ENCODE assay signal across 23 cellular contexts in genomic region chr1:104718752-104719151, GRCh38.
"Had no signal": no experiment of that assay in that cellular context is flagged by ENCODE, and none has a peak within 500 bp of the region (broad histone marks: within the 10 kb centered on the region; RNA-seq: fewer than 3 reads in every experiment).

No MANE protein-coding gene starts in this region.

- DNase-seq: dermis blood vessel endothelial cell; dorsolateral prefrontal cortex; effector CD4-positive, alpha-beta T cell; effector memory CD4-positive, alpha-beta T cell; esophagus squamous epithelium; foreskin fibroblast; foreskin melanocyte; gastrocnemius medialis; glutamatergic neuron; head of caudate nucleus; heart right ventricle; hippocampal formation; left cardiac atrium; left lung; left ventricle myocardium superior; lower lobe of right lung; mesendoderm; midbrain had no signal

- H3K9me3 ChIP-seq: gastrocnemius medialis, lower lobe of right lung had no signal

- H3K27me3 ChIP-seq: dorsolateral prefrontal cortex, esophagus squamous epithelium, gastrocnemius medialis, heart right ventricle, left lung had no signal

- H3K4me3 ChIP-seq: coronary artery, dorsolateral prefrontal cortex, esophagus squamous epithelium, gastrocnemius medialis, heart right ventricle, left lung, lower lobe of right lung had no signal

- H3K27ac ChIP-seq: coronary artery, dorsolateral prefrontal cortex, esophagus squamous epithelium, gastrocnemius medialis, heart right ventricle, left lung, lower lobe of right lung had no signal

- H3K4me1 ChIP-seq: esophagus squamous epithelium, gastrocnemius medialis, heart right ventricle, left lung, lower lobe of right lung had no signal

- FAIRE-seq: colon, endothelial cell of umbilical vein, islet of Langerhans, keratinocyte had no signal

- ATAC-seq: gastrocnemius medialis, heart right ventricle, left cardiac atrium, left lung, left ventricle myocardium superior, lower lobe of right lung had no signal

- H3K36me3 ChIP-seq: esophagus squamous epithelium, gastrocnemius medialis, heart right ventricle, left lung, lower lobe of right lung had no signal
